In genomic region chr18:21686282-21687105, GRCh38 we compare ENCODE assay signal across 1 cellular context.
TF ChIP-seq lines count a peak whose summit lies in the region.

No MANE protein-coding gene starts in this region.

TF ChIP-seq in HepG2, 621 proteins besides CTCF, POLR2A, EP300 and RAD21 (continued from another document and continues in another):
- TF ChIP-seq, protein P1, sequence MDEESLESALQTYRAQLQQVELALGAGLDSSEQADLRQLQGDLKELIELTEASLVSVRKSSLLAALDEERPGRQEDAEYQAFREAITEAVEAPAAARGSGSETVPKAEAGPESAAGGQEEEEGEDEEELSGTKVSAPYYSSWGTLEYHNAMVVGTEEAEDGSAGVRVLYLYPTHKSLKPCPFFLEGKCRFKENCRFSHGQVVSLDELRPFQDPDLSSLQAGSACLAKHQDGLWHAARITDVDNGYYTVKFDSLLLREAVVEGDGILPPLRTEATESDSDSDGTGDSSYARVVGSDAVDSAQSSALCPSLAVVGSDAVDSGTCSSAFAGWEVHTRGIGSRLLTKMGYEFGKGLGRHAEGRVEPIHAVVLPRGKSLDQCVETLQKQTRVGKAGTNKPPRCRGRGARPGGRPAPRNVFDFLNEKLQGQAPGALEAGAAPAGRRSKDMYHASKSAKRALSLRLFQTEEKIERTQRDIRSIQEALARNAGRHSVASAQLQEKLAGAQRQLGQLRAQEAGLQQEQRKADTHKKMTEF (CRISPR knock-in tag; IDR thresholded peaks at IDR 0.05): 0 out of 2 replicates have a peak, but pooled peaks have one; percentile 57
- TF ChIP-seq ZHX1 (CRISPR knock-in tag; IDR thresholded peaks at IDR 0.05; ENCODE audit: low read depth) (0 out of 2 replicates have a peak, but pooled peaks have one; percentile 36), FOXM1 (CRISPR knock-in tag; IDR thresholded peaks at IDR 0.05) (no peak), MEIS2 (CRISPR knock-in tag; IDR thresholded peaks at IDR 0.05) (no peak), AHDC1 (CRISPR knock-in tag; IDR thresholded peaks at IDR 0.05; ENCODE audit: borderline replicate concordance) (peak; percentile 84; the same call in 1 of the 2 replicates), ZBTB7B (CRISPR knock-in tag; IDR thresholded peaks at IDR 0.05) (peak; percentile 32; the same call in 1 of the 2 replicates), HMG20A (CRISPR knock-in tag; IDR thresholded peaks at IDR 0.05; ENCODE audit: borderline replicate concordance) (peak; percentile 56; the same call in 1 of the 2 replicates), ZNF180 (CRISPR knock-in tag; IDR thresholded peaks at IDR 0.05; ENCODE audit: borderline replicate concordance, low read depth) (no peak), ZNF318 (CRISPR knock-in tag; IDR thresholded peaks at IDR 0.05) (no peak), SOX5 (CRISPR knock-in tag; IDR thresholded peaks at IDR 0.05; ENCODE audit: borderline replicate concordance) (peak; percentile 68; the same call in 1 of the 2 replicates), NFKBIZ (CRISPR knock-in tag; IDR thresholded peaks at IDR 0.05) (no peak), PLRG1 (conservative IDR thresholded peaks at IDR 0.05) (no peak), JDP2 (CRISPR knock-in tag; IDR thresholded peaks at IDR 0.05; ENCODE audit: borderline replicate concordance) (no peak), ZBTB1 (CRISPR knock-in tag; IDR thresholded peaks at IDR 0.05; ENCODE audit: borderline replicate concordance) (no peak), TEAD3 (CRISPR knock-in tag; optimal IDR thresholded peaks at IDR 0.05; ENCODE audit: borderline replicate concordance) (peak; percentile 89), ZNF547 (CRISPR knock-in tag; IDR thresholded peaks at IDR 0.05) (no peak; the same call in 1 of the 2 replicates), SMARCC2 (IDR thresholded peaks at IDR 0.05) (no peak), CSRNP2 (CRISPR knock-in tag; conservative IDR thresholded peaks at IDR 0.05; ENCODE audit: low read depth) (no peak)
- TF ChIP-seq, protein P2, sequence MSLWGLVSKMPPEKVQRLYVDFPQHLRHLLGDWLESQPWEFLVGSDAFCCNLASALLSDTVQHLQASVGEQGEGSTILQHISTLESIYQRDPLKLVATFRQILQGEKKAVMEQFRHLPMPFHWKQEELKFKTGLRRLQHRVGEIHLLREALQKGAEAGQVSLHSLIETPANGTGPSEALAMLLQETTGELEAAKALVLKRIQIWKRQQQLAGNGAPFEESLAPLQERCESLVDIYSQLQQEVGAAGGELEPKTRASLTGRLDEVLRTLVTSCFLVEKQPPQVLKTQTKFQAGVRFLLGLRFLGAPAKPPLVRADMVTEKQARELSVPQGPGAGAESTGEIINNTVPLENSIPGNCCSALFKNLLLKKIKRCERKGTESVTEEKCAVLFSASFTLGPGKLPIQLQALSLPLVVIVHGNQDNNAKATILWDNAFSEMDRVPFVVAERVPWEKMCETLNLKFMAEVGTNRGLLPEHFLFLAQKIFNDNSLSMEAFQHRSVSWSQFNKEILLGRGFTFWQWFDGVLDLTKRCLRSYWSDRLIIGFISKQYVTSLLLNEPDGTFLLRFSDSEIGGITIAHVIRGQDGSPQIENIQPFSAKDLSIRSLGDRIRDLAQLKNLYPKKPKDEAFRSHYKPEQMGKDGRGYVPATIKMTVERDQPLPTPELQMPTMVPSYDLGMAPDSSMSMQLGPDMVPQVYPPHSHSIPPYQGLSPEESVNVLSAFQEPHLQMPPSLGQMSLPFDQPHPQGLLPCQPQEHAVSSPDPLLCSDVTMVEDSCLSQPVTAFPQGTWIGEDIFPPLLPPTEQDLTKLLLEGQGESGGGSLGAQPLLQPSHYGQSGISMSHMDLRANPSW (CRISPR knock-in tag; IDR thresholded peaks at IDR 0.05; ENCODE audit: borderline replicate concordance): peak; percentile 51; the same call in 1 of the 2 replicates
- TF ChIP-seq, protein P3, sequence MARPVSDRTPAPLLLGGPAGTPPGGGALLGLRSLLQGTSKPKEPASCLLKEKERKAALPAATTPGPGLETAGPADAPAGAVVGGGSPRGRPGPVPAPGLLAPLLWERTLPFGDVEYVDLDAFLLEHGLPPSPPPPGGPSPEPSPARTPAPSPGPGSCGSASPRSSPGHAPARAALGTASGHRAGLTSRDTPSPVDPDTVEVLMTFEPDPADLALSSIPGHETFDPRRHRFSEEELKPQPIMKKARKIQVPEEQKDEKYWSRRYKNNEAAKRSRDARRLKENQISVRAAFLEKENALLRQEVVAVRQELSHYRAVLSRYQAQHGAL (CRISPR knock-in tag; IDR thresholded peaks at IDR 0.05; ENCODE audit: not compliant biosample characterization): no peak
